ENCODE assay signal across 1 cellular context in the genomic region with DNA sequence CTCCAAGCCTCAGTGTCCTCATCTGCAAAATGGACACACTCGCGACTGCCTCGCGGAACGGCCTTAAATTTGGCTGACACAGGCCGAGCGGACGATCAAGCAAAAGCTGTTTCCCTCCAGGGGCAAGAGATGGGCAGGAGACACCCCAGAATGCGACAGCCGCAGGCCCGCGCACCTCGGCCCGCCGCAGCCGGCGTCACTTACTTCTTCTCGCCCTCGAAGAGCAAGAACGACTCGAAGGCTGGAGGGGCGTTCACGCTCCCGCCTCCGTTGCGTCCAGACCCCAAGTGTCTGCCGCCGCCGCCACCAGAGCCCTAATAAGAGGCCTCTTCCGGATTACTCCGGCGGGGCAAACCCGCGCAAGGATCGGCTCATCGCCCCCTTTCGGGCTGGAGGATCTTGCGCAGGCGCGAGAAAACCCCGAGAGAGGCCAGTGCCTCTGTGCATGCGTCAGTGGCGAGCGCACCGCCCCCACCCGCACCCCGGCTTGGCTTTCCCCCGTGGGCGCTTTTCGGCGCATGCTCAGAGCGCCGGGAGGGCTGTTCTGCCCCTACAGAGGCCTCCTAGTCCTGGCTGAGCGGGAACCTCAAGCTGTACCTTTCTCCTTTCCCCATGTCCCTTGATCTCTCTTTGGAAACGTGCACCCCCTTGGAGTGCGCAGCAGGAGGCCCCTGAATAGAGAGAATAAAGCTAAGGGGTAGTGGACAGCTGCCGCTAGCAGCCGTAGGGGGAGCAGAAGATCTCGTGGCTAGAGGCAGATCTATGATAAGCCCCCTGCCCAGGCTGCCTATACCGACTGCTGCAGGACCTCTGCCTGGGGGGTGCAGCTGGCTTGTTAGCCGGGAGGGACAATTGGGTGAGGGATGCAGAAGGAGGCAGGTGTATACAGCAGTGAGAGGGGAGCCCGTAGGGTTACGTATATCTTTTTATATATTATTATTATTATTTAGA.
A peak's percentile ranks its signal among the peaks of the same experiment; 100 is the strongest.
TF ChIP-seq lines count a peak whose summit lies in the region.
"Not testable (repeated sequence)": the region's sequence is repeated elsewhere in the genome, so short reads cannot be mapped to it uniquely, and the experiment has no call there.

No MANE protein-coding gene starts in this region.

TF ChIP-seq in HepG2, 621 proteins besides CTCF, POLR2A, EP300 and RAD21 (continues in another document):
- TF ChIP-seq KMT2B (CRISPR knock-in tag; IDR thresholded peaks at IDR 0.05), result peak; percentile 85
- TF ChIP-seq PHF8 (CRISPR knock-in tag; IDR thresholded peaks at IDR 0.05), result peak; percentile 92
- TF ChIP-seq, protein P1, sequence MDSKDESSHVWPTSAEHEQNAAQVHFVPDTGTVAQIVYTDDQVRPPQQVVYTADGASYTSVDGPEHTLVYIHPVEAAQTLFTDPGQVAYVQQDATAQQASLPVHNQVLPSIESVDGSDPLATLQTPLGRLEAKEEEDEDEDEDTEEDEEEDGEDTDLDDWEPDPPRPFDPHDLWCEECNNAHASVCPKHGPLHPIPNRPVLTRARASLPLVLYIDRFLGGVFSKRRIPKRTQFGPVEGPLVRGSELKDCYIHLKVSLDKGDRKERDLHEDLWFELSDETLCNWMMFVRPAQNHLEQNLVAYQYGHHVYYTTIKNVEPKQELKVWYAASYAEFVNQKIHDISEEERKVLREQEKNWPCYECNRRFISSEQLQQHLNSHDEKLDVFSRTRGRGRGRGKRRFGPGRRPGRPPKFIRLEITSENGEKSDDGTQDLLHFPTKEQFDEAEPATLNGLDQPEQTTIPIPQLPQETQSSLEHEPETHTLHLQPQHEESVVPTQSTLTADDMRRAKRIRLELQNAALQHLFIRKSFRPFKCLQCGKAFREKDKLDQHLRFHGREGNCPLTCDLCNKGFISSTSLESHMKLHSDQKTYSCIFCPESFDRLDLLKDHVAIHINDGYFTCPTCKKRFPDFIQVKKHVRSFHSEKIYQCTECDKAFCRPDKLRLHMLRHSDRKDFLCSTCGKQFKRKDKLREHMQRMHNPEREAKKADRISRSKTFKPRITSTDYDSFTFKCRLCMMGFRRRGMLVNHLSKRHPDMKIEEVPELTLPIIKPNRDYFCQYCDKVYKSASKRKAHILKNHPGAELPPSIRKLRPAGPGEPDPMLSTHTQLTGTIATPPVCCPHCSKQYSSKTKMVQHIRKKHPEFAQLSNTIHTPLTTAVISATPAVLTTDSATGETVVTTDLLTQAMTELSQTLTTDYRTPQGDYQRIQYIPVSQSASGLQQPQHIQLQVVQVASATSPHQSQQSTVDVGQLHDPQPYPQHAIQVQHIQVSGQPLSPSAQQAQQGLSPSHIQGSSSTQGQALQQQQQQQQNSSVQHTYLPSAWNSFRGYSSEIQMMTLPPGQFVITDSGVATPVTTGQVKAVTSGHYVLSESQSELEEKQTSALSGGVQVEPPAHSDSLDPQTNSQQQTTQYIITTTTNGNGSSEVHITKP (CRISPR knock-in tag; IDR thresholded peaks at IDR 0.05; ENCODE audit: low read depth), result peak; percentile 56; the same call in 1 of the 2 replicates
- 0 out of 2 replicates have a peak, but pooled peaks have one; percentile 28 for TF ChIP-seq MTF1 (CRISPR knock-in tag; IDR thresholded peaks at IDR 0.05)
- peak; percentile 77; the same call in 1 of the 2 replicates for TF ChIP-seq SP4 (CRISPR knock-in tag; IDR thresholded peaks at IDR 0.05)
- peak; percentile 57 for TF ChIP-seq ETV5 (CRISPR knock-in tag; IDR thresholded peaks at IDR 0.05; ENCODE audit: borderline replicate concordance)
- TF ChIP-seq IKZF4 (CRISPR knock-in tag; IDR thresholded peaks at IDR 0.05; ENCODE audit: borderline replicate concordance, low read depth, not compliant biosample characterization), result peak; percentile 60
- not testable (repeated sequence) for TF ChIP-seq LCORL (IDR thresholded peaks at IDR 0.05)
- peak; percentile 56; the same call in 1 of the 2 replicates for TF ChIP-seq LCORL (CRISPR knock-in tag; IDR thresholded peaks at IDR 0.05)
- TF ChIP-seq, protein P2, sequence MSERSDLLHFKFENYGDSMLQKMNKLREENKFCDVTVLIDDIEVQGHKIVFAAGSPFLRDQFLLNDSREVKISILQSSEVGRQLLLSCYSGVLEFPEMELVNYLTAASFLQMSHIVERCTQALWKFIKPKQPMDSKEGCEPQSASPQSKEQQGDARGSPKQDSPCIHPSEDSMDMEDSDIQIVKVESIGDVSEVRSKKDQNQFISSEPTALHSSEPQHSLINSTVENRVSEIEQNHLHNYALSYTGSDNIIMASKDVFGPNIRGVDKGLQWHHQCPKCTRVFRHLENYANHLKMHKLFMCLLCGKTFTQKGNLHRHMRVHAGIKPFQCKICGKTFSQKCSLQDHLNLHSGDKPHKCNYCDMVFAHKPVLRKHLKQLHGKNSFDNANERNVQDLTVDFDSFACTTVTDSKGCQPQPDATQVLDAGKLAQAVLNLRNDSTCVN (CRISPR knock-in tag; IDR thresholded peaks at IDR 0.05; ENCODE audit: borderline replicate concordance), result peak; percentile 22; the same call in 1 of the 2 replicates
- TF ChIP-seq NFKBIZ (CRISPR knock-in tag; IDR thresholded peaks at IDR 0.05), result peak; percentile 68; the same call in 1 of the 2 replicates
- 0 out of 2 replicates have a peak, but pooled peaks have one; percentile 56 for TF ChIP-seq TP53 (CRISPR knock-in tag; conservative IDR thresholded peaks at IDR 0.05)
- TF ChIP-seq KDM2A (CRISPR knock-in tag; IDR thresholded peaks at IDR 0.05; ENCODE audit: borderline replicate concordance, low read depth), result peak; percentile 91
- TF ChIP-seq ZSCAN9 (CRISPR knock-in tag; IDR thresholded peaks at IDR 0.05; ENCODE audit: borderline replicate concordance), result peak; percentile 41; the same call in 1 of the 2 replicates
- TF ChIP-seq, protein P3, sequence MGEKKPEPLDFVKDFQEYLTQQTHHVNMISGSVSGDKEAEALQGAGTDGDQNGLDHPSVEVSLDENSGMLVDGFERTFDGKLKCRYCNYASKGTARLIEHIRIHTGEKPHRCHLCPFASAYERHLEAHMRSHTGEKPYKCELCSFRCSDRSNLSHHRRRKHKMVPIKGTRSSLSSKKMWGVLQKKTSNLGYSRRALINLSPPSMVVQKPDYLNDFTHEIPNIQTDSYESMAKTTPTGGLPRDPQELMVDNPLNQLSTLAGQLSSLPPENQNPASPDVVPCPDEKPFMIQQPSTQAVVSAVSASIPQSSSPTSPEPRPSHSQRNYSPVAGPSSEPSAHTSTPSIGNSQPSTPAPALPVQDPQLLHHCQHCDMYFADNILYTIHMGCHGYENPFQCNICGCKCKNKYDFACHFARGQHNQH (CRISPR knock-in tag; IDR thresholded peaks at IDR 0.05), result peak; percentile 91; the same call in 1 of the 2 replicates
- peak; percentile 39; the same call in 1 of the 2 replicates for TF ChIP-seq KDM5B (CRISPR knock-in tag; IDR thresholded peaks at IDR 0.05; ENCODE audit: borderline replicate concordance)
- TF ChIP-seq, protein P4, sequence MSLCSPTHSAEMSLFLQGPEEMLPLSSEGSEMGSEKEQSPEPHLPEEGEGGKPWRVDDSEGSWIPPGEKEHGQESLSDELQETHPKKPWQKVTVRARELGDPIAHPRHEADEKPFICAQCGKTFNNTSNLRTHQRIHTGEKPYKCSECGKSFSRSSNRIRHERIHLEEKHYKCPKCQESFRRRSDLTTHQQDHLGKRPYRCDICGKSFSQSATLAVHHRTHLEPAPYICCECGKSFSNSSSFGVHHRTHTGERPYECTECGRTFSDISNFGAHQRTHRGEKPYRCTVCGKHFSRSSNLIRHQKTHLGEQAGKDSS (CRISPR knock-in tag; IDR thresholded peaks at IDR 0.05; ENCODE audit: borderline replicate concordance, low read depth), result 0 out of 2 replicates have a peak, but pooled peaks have one; percentile 42
- TF ChIP-seq, protein P5, sequence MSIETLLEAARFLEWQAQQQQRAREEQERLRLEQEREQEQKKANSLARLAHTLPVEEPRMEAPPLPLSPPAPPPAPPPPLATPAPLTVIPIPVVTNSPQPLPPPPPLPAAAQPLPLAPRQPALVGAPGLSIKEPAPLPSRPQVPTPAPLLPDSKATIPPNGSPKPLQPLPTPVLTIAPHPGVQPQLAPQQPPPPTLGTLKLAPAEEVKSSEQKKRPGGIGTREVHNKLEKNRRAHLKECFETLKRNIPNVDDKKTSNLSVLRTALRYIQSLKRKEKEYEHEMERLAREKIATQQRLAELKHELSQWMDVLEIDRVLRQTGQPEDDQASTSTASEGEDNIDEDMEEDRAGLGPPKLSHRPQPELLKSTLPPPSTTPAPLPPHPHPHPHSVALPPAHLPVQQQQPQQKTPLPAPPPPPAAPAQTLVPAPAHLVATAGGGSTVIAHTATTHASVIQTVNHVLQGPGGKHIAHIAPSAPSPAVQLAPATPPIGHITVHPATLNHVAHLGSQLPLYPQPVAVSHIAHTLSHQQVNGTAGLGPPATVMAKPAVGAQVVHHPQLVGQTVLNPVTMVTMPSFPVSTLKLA (IDR thresholded peaks at IDR 0.05), result peak; percentile 35; the same call in 1 of the 2 replicates
- peak; percentile 55 for TF ChIP-seq PHF5A (CRISPR knock-in tag; IDR thresholded peaks at IDR 0.05; ENCODE audit: low read depth, unreplicated experiment)
- TF ChIP-seq FOXC1 (CRISPR knock-in tag; IDR thresholded peaks at IDR 0.05; ENCODE audit: borderline replicate concordance), result peak; percentile 80; the same call in 1 of the 2 replicates
- TF ChIP-seq, protein P6, sequence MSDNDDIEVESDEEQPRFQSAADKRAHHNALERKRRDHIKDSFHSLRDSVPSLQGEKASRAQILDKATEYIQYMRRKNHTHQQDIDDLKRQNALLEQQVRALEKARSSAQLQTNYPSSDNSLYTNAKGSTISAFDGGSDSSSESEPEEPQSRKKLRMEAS (IDR thresholded peaks at IDR 0.05), result peak; percentile 59; the same call in 1 of the 2 replicates
- 0 out of 2 replicates have a peak, but pooled peaks have one; percentile 24 for TF ChIP-seq ZNF670 (CRISPR knock-in tag; IDR thresholded peaks at IDR 0.05; ENCODE audit: borderline replicate concordance)
- TF ChIP-seq ARNT2 (CRISPR knock-in tag; IDR thresholded peaks at IDR 0.05; ENCODE audit: low read depth), result peak; percentile 67; the same call in 1 of the 2 replicates
- TF ChIP-seq SNAPC2 (CRISPR knock-in tag; IDR thresholded peaks at IDR 0.05), result 0 out of 2 replicates have a peak, but pooled peaks have one; percentile 62
- TF ChIP-seq, protein P7, sequence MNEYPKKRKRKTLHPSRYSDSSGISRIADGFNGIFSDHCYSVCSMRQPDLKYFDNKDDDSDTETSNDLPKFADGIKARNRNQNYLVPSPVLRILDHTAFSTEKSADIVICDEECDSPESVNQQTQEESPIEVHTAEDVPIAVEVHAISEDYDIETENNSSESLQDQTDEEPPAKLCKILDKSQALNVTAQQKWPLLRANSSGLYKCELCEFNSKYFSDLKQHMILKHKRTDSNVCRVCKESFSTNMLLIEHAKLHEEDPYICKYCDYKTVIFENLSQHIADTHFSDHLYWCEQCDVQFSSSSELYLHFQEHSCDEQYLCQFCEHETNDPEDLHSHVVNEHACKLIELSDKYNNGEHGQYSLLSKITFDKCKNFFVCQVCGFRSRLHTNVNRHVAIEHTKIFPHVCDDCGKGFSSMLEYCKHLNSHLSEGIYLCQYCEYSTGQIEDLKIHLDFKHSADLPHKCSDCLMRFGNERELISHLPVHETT (CRISPR knock-in tag; conservative IDR thresholded peaks at IDR 0.05), result 0 out of 2 replicates have a peak, but pooled peaks have one; percentile 64
- TF ChIP-seq, protein P8, sequence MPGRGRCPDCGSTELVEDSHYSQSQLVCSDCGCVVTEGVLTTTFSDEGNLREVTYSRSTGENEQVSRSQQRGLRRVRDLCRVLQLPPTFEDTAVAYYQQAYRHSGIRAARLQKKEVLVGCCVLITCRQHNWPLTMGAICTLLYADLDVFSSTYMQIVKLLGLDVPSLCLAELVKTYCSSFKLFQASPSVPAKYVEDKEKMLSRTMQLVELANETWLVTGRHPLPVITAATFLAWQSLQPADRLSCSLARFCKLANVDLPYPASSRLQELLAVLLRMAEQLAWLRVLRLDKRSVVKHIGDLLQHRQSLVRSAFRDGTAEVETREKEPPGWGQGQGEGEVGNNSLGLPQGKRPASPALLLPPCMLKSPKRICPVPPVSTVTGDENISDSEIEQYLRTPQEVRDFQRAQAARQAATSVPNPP (CRISPR knock-in tag; IDR thresholded peaks at IDR 0.05), result peak; percentile 63; the same call in 1 of the 2 replicates
- TF ChIP-seq MEIS2 (CRISPR knock-in tag; IDR thresholded peaks at IDR 0.05), result peak; percentile 71; the same call in 1 of the 2 replicates
- peak; percentile 90 for TF ChIP-seq REPIN1 (CRISPR knock-in tag; IDR thresholded peaks at IDR 0.05; ENCODE audit: borderline replicate concordance, low read depth)
- TF ChIP-seq RXRA (CRISPR knock-in tag; IDR thresholded peaks at IDR 0.05), result peak; percentile 71; the same call in 1 of the 2 replicates
- TF ChIP-seq, protein P9, sequence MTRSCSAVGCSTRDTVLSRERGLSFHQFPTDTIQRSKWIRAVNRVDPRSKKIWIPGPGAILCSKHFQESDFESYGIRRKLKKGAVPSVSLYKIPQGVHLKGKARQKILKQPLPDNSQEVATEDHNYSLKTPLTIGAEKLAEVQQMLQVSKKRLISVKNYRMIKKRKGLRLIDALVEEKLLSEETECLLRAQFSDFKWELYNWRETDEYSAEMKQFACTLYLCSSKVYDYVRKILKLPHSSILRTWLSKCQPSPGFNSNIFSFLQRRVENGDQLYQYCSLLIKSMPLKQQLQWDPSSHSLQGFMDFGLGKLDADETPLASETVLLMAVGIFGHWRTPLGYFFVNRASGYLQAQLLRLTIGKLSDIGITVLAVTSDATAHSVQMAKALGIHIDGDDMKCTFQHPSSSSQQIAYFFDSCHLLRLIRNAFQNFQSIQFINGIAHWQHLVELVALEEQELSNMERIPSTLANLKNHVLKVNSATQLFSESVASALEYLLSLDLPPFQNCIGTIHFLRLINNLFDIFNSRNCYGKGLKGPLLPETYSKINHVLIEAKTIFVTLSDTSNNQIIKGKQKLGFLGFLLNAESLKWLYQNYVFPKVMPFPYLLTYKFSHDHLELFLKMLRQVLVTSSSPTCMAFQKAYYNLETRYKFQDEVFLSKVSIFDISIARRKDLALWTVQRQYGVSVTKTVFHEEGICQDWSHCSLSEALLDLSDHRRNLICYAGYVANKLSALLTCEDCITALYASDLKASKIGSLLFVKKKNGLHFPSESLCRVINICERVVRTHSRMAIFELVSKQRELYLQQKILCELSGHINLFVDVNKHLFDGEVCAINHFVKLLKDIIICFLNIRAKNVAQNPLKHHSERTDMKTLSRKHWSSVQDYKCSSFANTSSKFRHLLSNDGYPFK (CRISPR knock-in tag; IDR thresholded peaks at IDR 0.05; ENCODE audit: borderline replicate concordance), result peak; percentile 71; the same call in 1 of the 2 replicates
- TF ChIP-seq ZNF274 (CRISPR knock-in tag; IDR thresholded peaks at IDR 0.05), result peak; percentile 63; the same call in 1 of the 2 replicates
- peak; percentile 87; the same call in 1 of the 2 replicates for TF ChIP-seq ZNF556 (CRISPR knock-in tag; IDR thresholded peaks at IDR 0.05; ENCODE audit: borderline replicate concordance)
- TF ChIP-seq ZSCAN20 (CRISPR knock-in tag; IDR thresholded peaks at IDR 0.05; ENCODE audit: borderline replicate concordance), result 0 out of 2 replicates have a peak, but pooled peaks have one; percentile 52
- TF ChIP-seq, protein P10, sequence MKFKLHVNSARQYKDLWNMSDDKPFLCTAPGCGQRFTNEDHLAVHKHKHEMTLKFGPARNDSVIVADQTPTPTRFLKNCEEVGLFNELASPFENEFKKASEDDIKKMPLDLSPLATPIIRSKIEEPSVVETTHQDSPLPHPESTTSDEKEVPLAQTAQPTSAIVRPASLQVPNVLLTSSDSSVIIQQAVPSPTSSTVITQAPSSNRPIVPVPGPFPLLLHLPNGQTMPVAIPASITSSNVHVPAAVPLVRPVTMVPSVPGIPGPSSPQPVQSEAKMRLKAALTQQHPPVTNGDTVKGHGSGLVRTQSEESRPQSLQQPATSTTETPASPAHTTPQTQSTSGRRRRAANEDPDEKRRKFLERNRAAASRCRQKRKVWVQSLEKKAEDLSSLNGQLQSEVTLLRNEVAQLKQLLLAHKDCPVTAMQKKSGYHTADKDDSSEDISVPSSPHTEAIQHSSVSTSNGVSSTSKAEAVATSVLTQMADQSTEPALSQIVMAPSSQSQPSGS (CRISPR knock-in tag; IDR thresholded peaks at IDR 0.05), result 0 out of 2 replicates have a peak, but pooled peaks have one; percentile 63
- TF ChIP-seq MAZ (IDR thresholded peaks at IDR 0.05; ENCODE audit: borderline replicate concordance, low read depth, low read length), result peak; percentile 69; the same call in 1 of the 2 replicates
- TF ChIP-seq MAZ (CRISPR knock-in tag; IDR thresholded peaks at IDR 0.05; ENCODE audit: low read depth), result peak; percentile 71
- 0 out of 2 replicates have a peak, but pooled peaks have one; percentile 33 for TF ChIP-seq CREB1 (IDR thresholded peaks at IDR 0.05)
- TF ChIP-seq CREB1 (CRISPR knock-in tag; IDR thresholded peaks at IDR 0.05), result peak; percentile 43; the same call in 1 of the 2 replicates
